In genomic region chr12:70733385-70733784, GRCh38 we compare ENCODE assay signal across 1 cellular context.
TF ChIP-seq lines count a peak whose summit lies in the region.

No MANE protein-coding gene starts in this region.

TF ChIP-seq in K562, 482 proteins besides CTCF, POLR2A, EP300 and RAD21 (continued from another document and continues in another):
- TF ChIP-seq ZNF407 (IDR thresholded peaks at IDR 0.05; ENCODE audit: low read depth) (no peak), SOX6 (IDR thresholded peaks at IDR 0.05) (no peak), TRIM25 (IDR thresholded peaks at IDR 0.05; ENCODE audit: borderline replicate concordance) (no peak), PBX2 (CRISPR knock-in tag; IDR thresholded peaks at IDR 0.05; ENCODE audit: low read depth) (no peak), PBX2 (tag; conservative IDR thresholded peaks at IDR 0.05; ENCODE audit: low read depth) (no peak), CC2D1A (IDR thresholded peaks at IDR 0.05) (peak; percentile 50; the same call in 1 of the 2 replicates), ZNF311 (CRISPR knock-in tag; IDR thresholded peaks at IDR 0.05) (no peak), MAZ (CRISPR knock-in tag; conservative IDR thresholded peaks at IDR 0.05 in 1 of 2, IDR thresholded peaks at IDR 0.05 in 1 of 2) (no peak), RFX7 (CRISPR knock-in tag; IDR thresholded peaks at IDR 0.05) (no peak), IFI16 (CRISPR knock-in tag; IDR thresholded peaks at IDR 0.05) (no peak), TEAD1 (CRISPR knock-in tag; IDR thresholded peaks at IDR 0.05) (peak in 1 of 2 experiments; percentile 10; a peak in 1 of 4 replicates), HNRNPLL (IDR thresholded peaks at IDR 0.05; ENCODE audit: low read depth, low read length, poor library complexity, severe bottlenecking) (no peak), ZBTB2 (IDR thresholded peaks at IDR 0.05) (no peak), ELK3 (CRISPR knock-in tag; IDR thresholded peaks at IDR 0.05) (no peak), ARID2 (IDR thresholded peaks at IDR 0.05) (peak; percentile 82), BDP1 (IDR thresholded peaks at IDR 0.05; ENCODE audit: insufficient read depth, insufficient read length) (no peak), MCM3 (IDR thresholded peaks at IDR 0.05) (no peak), TAF9B (IDR thresholded peaks at IDR 0.05; ENCODE audit: partially characterized antibody) (no peak), DEAF1 (CRISPR knock-in tag; IDR thresholded peaks at IDR 0.05) (peak; percentile 94), ZMIZ1 (IDR thresholded peaks at IDR 0.05; ENCODE audit: low read depth in 2 of 2, low read length in 2 of 2) (no peak), NKRF (IDR thresholded peaks at IDR 0.05; ENCODE audit: borderline replicate concordance) (no peak), STAG1 (CRISPR knock-in tag; IDR thresholded peaks at IDR 0.05; ENCODE audit: borderline replicate concordance) (peak; percentile 42; the same call in 1 of the 2 replicates), THAP7 (CRISPR knock-in tag; IDR thresholded peaks at IDR 0.05) (no peak), ZHX1 (conservative IDR thresholded peaks at IDR 0.05; ENCODE audit: low read length) (no peak)
